16 cellular contexts compared by ENCODE assay signal in the genomic region with DNA sequence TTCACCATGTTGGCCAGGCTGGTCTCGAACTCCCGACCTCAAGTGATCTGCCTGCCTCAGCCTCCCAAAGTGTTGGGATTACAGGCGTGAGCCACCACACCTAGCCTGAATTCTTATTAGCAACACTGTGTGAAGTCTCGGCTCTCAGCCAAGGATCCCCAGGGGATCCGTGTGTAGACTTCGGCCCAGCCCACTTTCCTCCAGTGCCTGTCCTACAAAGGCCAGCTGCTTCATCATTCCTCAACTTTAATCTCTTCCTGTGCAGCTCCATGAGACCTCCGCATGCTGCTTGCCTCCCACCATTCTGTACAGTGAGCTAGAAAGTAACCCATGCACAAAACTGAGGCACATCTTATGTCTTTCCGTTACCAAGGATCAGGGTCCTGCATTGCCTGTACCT.
"Had no signal": no experiment of that assay in that cellular context is flagged by ENCODE, and none has a peak within 500 bp of the region (broad histone marks: within the 10 kb centered on the region; RNA-seq: fewer than 3 reads in every experiment).

No MANE protein-coding gene starts in this region.

- H2AFZ ChIP-seq: neural progenitor cell had no signal

- H3K27me3 ChIP-seq: neural progenitor cell, ovary had no signal

- H3K27ac ChIP-seq: coronary artery, neural progenitor cell, ovary had no signal

- H3K9me3 ChIP-seq: ovary had no signal

- DNase-seq: effector CD4-positive, alpha-beta T cell; endodermal cell; erythroblast; foreskin melanocyte; head of caudate nucleus; hippocampal formation; mammary epithelial cell; naive thymus-derived CD4-positive, alpha-beta T cell; ovary; right cardiac atrium; small intestine; stimulated activated CD4-positive, alpha-beta T cell treated with anti-CD3 and anti-CD28 coated beads, Interleukin-12 subunit alpha, Interleukin-12 subunit beta, amount 100 ng/mL, for 4 hours; stimulated activated naive CD4-positive, alpha-beta T cell treated with Interleukin-2 at 50 U/mL for 16 hours had no signal

- ATAC-seq: left lobe of liver; naive thymus-derived CD4-positive, alpha-beta T cell; right cardiac atrium had no signal

- H3K4me1 Mint-ChIP-seq: endodermal cell had no signal

- H3K4me3 Mint-ChIP-seq: endodermal cell; naive thymus-derived CD4-positive, alpha-beta T cell; neural progenitor cell had no signal

- H3K4me2 ChIP-seq: neural progenitor cell had no signal

- H3K4me3 ChIP-seq: coronary artery, neural progenitor cell, ovary had no signal

- H3K9me3 Mint-ChIP-seq: endodermal cell, neural progenitor cell had no signal

- H3K27ac Mint-ChIP-seq: endodermal cell, neural progenitor cell had no signal

- H3K36me3 ChIP-seq: neural progenitor cell, ovary had no signal

- H3K27me3 Mint-ChIP-seq: naive thymus-derived CD4-positive, alpha-beta T cell had no signal
